20 cellular contexts compared by ENCODE assay signal in genomic region chr4:165726831-165727230, GRCh38.
"Had no signal": no experiment of that assay in that cellular context is flagged by ENCODE, and none has a peak within 500 bp of the region (broad histone marks: within the 10 kb centered on the region; RNA-seq: fewer than 3 reads in every experiment).

No MANE protein-coding gene starts in this region.

- H3K27ac Mint-ChIP-seq: activated B cell treated with CpG ODN at 0.5 μM for 24 hours; activated CD8-positive, alpha-beta T cell treated with anti-CD3 and anti-CD28 coated beads for 36 hours; naive thymus-derived CD4-positive, alpha-beta T cell had no signal

- H3K4me1 Mint-ChIP-seq: activated B cell treated with CpG ODN at 0.5 μM for 24 hours; naive thymus-derived CD4-positive, alpha-beta T cell had no signal

- H3K36me3 Mint-ChIP-seq: naive thymus-derived CD4-positive, alpha-beta T cell had no signal

- FAIRE-seq: frontal cortex, islet of Langerhans, pancreas, TTC549 had no signal

- H3K4me3 ChIP-seq: body of pancreas, colonic mucosa, esophagus squamous epithelium, heart left ventricle, left lung, pancreas had no signal

- H3K27me3 Mint-ChIP-seq: activated B cell treated with CpG ODN at 0.5 μM for 24 hours; activated CD8-positive, alpha-beta T cell treated with anti-CD3 and anti-CD28 coated beads for 36 hours had no signal

- ATAC-seq: activated CD8-positive, alpha-beta T cell treated with anti-CD3 and anti-CD28 coated beads for 36 hours; activated T-cell treated with anti-CD3 and anti-CD28 coated beads, Interleukin-2, amount 50 U/mL, for 4 hours; body of pancreas; heart left ventricle; left lung; naive thymus-derived CD4-positive, alpha-beta T cell; pancreas had no signal

- H3K36me3 ChIP-seq: colonic mucosa, esophagus squamous epithelium, heart left ventricle, left lung, pancreas had no signal

- H3K4me3 Mint-ChIP-seq: activated B cell treated with CpG ODN at 0.5 μM for 24 hours; activated CD8-positive, alpha-beta T cell treated with anti-CD3 and anti-CD28 coated beads for 36 hours; activated T-cell treated with anti-CD3 and anti-CD28 coated beads, Interleukin-2, amount 50 U/mL, for 4 hours; naive thymus-derived CD4-positive, alpha-beta T cell had no signal

- DNase-seq: activated B cell treated with CpG ODN at 0.5 μM for 24 hours; activated CD4-positive, alpha-beta T cell treated with anti-CD3 and anti-CD28 coated beads for 48 hours; activated CD8-positive, alpha-beta T cell treated with anti-CD3 and anti-CD28 coated beads for 36 hours; activated effector memory CD4-positive, alpha-beta T cell treated with Interleukin-2 at 50 U/mL for 16 hours; activated naive CD4-positive, alpha-beta T cell treated with anti-CD3 and anti-CD28 coated beads, Interleukin-2, amount 50 U/mL, for 16 hours; activated T-cell treated with anti-CD3 and anti-CD28 coated beads, Interleukin-2, amount 50 U/mL, for 4 hours; body of pancreas; central memory CD4-positive, alpha-beta T cell; colonic mucosa; esophagus squamous epithelium; heart left ventricle; left lung; naive thymus-derived CD4-positive, alpha-beta T cell; pancreas; stimulated activated CD4-positive, alpha-beta T cell treated with anti-CD3 and anti-CD28 coated beads, Interleukin-12 subunit alpha, Interleukin-12 subunit beta, amount 100 ng/mL, for 4 hours; stimulated activated CD4-positive, alpha-beta T cell treated with anti-CD3 and anti-CD28 coated beads, Interleukin-2, amount 100 ng/mL, for 24 hours; T-helper 2 cell had no signal

- H3K4me1 ChIP-seq: colonic mucosa, esophagus squamous epithelium, heart left ventricle, left lung had no signal

- H3K9me3 Mint-ChIP-seq: activated CD8-positive, alpha-beta T cell treated with anti-CD3 and anti-CD28 coated beads for 36 hours; activated T-cell treated with anti-CD3 and anti-CD28 coated beads, Interleukin-2, amount 50 U/mL, for 4 hours had no signal

- H3K9me3 ChIP-seq: body of pancreas, colonic mucosa, esophagus squamous epithelium, heart left ventricle, pancreas had no signal

- H3K27me3 ChIP-seq: body of pancreas, colonic mucosa, esophagus squamous epithelium, heart left ventricle, left lung, pancreas had no signal

- H3K27ac ChIP-seq: body of pancreas, colonic mucosa, esophagus squamous epithelium, heart left ventricle, left lung, pancreas had no signal
